ENCODE assay signal across 9 cellular contexts in the genomic region with DNA sequence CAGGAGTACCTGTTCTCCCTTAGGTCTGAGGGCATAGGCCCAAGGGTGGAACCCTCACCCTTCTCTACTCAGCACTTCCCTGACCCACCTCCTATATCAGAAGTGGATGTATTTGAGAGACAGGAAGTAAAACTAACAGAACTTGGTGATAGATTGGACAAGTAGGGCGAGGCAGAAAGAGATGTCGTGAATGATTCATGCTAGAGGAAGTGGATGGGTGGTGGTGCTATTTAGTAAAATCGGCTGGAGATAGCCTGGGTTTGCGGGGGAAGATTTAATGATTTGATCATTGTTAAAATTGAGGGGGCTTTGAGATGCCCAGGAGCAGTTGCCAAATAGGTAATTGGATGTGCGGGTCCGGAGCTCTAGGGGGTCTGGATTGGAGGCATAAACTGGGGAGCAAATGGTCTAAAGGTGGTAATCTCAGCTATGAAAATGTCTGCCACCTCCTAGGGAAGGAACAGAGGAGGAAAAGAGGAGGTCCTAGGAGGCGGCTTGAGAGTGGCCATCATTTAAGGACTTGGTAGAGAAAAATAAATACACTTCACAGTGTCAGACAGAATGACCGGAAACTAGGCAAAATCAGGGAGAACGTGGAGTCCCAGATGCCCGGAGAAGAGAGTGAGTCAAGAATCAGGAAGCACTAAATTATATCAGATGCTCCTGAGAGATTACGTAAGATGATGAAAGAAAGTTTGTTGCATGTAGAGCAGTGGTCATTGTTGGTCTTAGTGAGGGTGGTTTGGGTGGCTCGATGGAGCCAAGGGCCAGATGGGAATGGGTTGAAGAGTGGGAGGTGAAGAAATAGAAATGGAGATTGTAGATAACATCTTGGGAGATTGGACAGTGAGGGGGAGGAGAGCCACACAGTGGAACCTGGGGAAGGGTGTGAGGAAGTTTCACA.
A peak's percentile ranks its signal among the peaks of the same experiment; 100 is the strongest.
DNase-seq lines count a peak whose midpoint lies in the region; ATAC-seq, FAIRE-seq and TF ChIP-seq lines count a peak whose summit lies in the region.
"Had no signal": no experiment of that assay in that cellular context is flagged by ENCODE, and none has a peak within 500 bp of the region (broad histone marks: within the 10 kb centered on the region; RNA-seq: fewer than 3 reads in every experiment).

No MANE protein-coding gene starts in this region.

- no peak overlapping the region for H4K5ac ChIP-seq in IMR-90 (ENCODE audit: low read depth, low read length)

- no peak overlapping the region for H3K27ac ChIP-seq in IMR-90 (ENCODE audit: insufficient read depth, low read length)

- H3K36me3 ChIP-seq in IMR-90 (ENCODE audit: control insufficient read depth, insufficient read depth, low read length) = no peaks in the 10 kb centered on the region

- no peaks in the 10 kb centered on the region for H4K20me1 ChIP-seq in IMR-90 (ENCODE audit: insufficient read depth, low read length)

- no peak overlapping the region for H3K18ac ChIP-seq in IMR-90 (ENCODE audit: low read depth, low read length)

- no peak for FAIRE-seq in urothelium cell line (lab: Jason Lieb, UNC)

- no peaks in the 10 kb centered on the region for H3K9me3 Mint-ChIP-seq in activated T-helper 1 cell treated with anti-CD3 and anti-CD28 coated beads, Interleukin-12 subunit alpha, Interleukin-12 subunit beta, Interleukin-2, Interleukin-4 antibody, amounts not matched to agents 30 ng/mL and 10 ng/mL and 1 ng/mL, durations not matched to agents 14 hours and 24 hours and 36 hours
- peaks cover 0 to 9% (median 0%) of the 10 kb centered on the region in 7 donors for H3K9me3 Mint-ChIP-seq in naive B cell

- no peak overlapping the region for H3K56ac ChIP-seq in IMR-90 (ENCODE audit: extremely low read depth, insufficient read depth, low read length)

- dilution Hi-C loops in IMR-90 (cut with HindIII; ENCODE audit: low sequenced_read_pairs, unreplicated experiment) = no loop called here

- in situ Hi-C loops in IMR-90 (cut with MboI; ENCODE audit: low sequenced_read_pairs) = no loop called here

- no peaks in the 10 kb centered on the region for H3K4me1 ChIP-seq in IMR-90 (ENCODE audit: control insufficient read depth, insufficient read depth, low read length)

- no peak overlapping the region for H2BK5ac ChIP-seq in IMR-90 (ENCODE audit: low read depth, low read length, poor library complexity, severe bottlenecking)

- POLR2A ChIA-PET in IMR-90 (lab: Charles Lee; ENCODE audit: unreplicated experiment) = no interaction called here

- 81% methylated on average over 7 of the region's 12 CpGs; no CpG with 5 or more reads in 1 of the 2 experiments for WGBS in IMR-90 (ENCODE audit: extremely low coverage in 2 of 2, insufficient read length in 1 of 2), 2 experiments

- intact Hi-C loops in IMR-90 (cut with micrococcal nuclease) = no loop called here
- intact Hi-C loops in activated T-helper 1 cell treated with anti-CD3 and anti-CD28 coated beads, Interleukin-12 subunit alpha, Interleukin-12 subunit beta, Interleukin-2, Interleukin-4 antibody, amounts not matched to agents 30 ng/mL and 10 ng/mL and 1 ng/mL, durations not matched to agents 14 hours and 24 hours and 36 hours (cut with micrococcal nuclease) = loop anchor here (1.0 to 2.0 kb wide), 3 partner anchors 15 to 145 kb away; a partner anchor contains a TSS

- H3K9me1 ChIP-seq in IMR-90 (ENCODE audit: insufficient read depth, low read length) = no peaks in the 10 kb centered on the region

- no TSS peak for BruUV-seq in IMR-90 (replicated peaks; lab: Mats Ljungman, UMichigan)

- H3K9me3 ChIP-seq in IMR-90 (ENCODE audit: control insufficient read depth, insufficient read depth, low read length) = no peaks in the 10 kb centered on the region

- H3K23ac ChIP-seq in IMR-90 (ENCODE audit: low read depth, low read length) = no peak overlapping the region

- no peaks in the 10 kb centered on the region for H3K79me1 ChIP-seq in IMR-90 (ENCODE audit: low read depth in 1 of 2, low read length in 2 of 2)

- no peak overlapping the region for H2BK15ac ChIP-seq in IMR-90 (ENCODE audit: low read depth, low read length)

- H3K27me3 Mint-ChIP-seq in activated T-helper 1 cell treated with anti-CD3 and anti-CD28 coated beads, Interleukin-12 subunit alpha, Interleukin-12 subunit beta, Interleukin-2, Interleukin-4 antibody, amounts not matched to agents 30 ng/mL and 10 ng/mL and 1 ng/mL, durations not matched to agents 14 hours and 24 hours and 36 hours (ENCODE audit: insufficient read depth) = no peaks in the 10 kb centered on the region
- no peaks in the 10 kb centered on the region for H3K27me3 Mint-ChIP-seq in naive B cell

- no peak overlapping the region for H4K8ac ChIP-seq in IMR-90 (ENCODE audit: low read depth in 2 of 2, low read length in 2 of 2)

- H2AK9ac ChIP-seq in IMR-90 (replicated peaks; ENCODE audit: low read depth, low read length, poor library complexity) = no peak overlapping the region

- H3K27me3 ChIP-seq in IMR-90 (ENCODE audit: control insufficient read depth, insufficient read depth, low read length) = peaks cover 2% of the 10 kb centered on the region; the same call in 1 of the 2 replicates

- H4K91ac ChIP-seq in IMR-90 (ENCODE audit: insufficient read depth, low read depth, low read length) = no peak overlapping the region

- H3K4me3 ChIP-seq in IMR-90 (ENCODE audit: insufficient read depth, low read depth, low read length) = no peak overlapping the region

- DNase-seq in EL = peak; percentile 43
- no peak for DNase-seq in IMR-90
- DNase-seq in activated T-helper 1 cell treated with anti-CD3 and anti-CD28 coated beads, Interleukin-12 subunit alpha, Interleukin-12 subunit beta, Interleukin-2, Interleukin-4 antibody, amounts not matched to agents 30 ng/mL and 10 ng/mL and 1 ng/mL, durations not matched to agents 14 hours and 24 hours and 36 hours (ENCODE audit: low spot score) = no peak
- peak; percentile 41 for DNase-seq in naive B cell
- DNase-seq in urothelium cell line (ENCODE audit: low spot score) = no peak
- no peak for DNase-seq in stimulated activated CD4-positive, alpha-beta T cell treated with anti-CD3 and anti-CD28 coated beads, Interleukin-2, amount 100 ng/mL, for 48 hours
- no peak for DNase-seq in NCI-H187 (lab: John Stamatoyannopoulos, UW)
- DNase-seq: NCI-H1694 treated with DMSO at 0.1 percent for 48 hours had no signal

- no peak overlapping the region for H2AFZ ChIP-seq in IMR-90 (replicated peaks; ENCODE audit: low read length, poor library complexity)

- no peak overlapping the region for H3K9ac ChIP-seq in IMR-90 (ENCODE audit: low read depth, low read length)

- H3K4me2 ChIP-seq in IMR-90 (ENCODE audit: low read depth, low read length) = no peak overlapping the region

- H2BK20ac ChIP-seq in IMR-90 (ENCODE audit: low read depth, low read length) = no peak overlapping the region

- no peak for TF ChIP-seq CTCF in IMR-90 (conservative IDR thresholded peaks at IDR 0.05; ENCODE audit: low read depth, low read length)

- peaks cover 2% of the 10 kb centered on the region for H3K36me3 Mint-ChIP-seq in activated T-helper 1 cell treated with anti-CD3 and anti-CD28 coated beads, Interleukin-12 subunit alpha, Interleukin-12 subunit beta, Interleukin-2, Interleukin-4 antibody, amounts not matched to agents 30 ng/mL and 10 ng/mL and 1 ng/mL, durations not matched to agents 14 hours and 24 hours and 36 hours (ENCODE audit: low read depth)
- H3K36me3 Mint-ChIP-seq in naive B cell = no peaks in the 10 kb centered on the region

- H3K4ac ChIP-seq in IMR-90 (ENCODE audit: low read depth, low read length) = no peak overlapping the region

- H3K4me3 Mint-ChIP-seq in activated T-helper 1 cell treated with anti-CD3 and anti-CD28 coated beads, Interleukin-12 subunit alpha, Interleukin-12 subunit beta, Interleukin-2, Interleukin-4 antibody, amounts not matched to agents 30 ng/mL and 10 ng/mL and 1 ng/mL, durations not matched to agents 14 hours and 24 hours and 36 hours = peak overlapping the region; percentile 1
- H3K4me3 Mint-ChIP-seq in naive B cell = peak overlapping the region; percentile 2 to 76 (median 58)

- H2BK120ac ChIP-seq in IMR-90 (ENCODE audit: low read depth, low read length) = no peak overlapping the region

- no peak for TF ChIP-seq POLR2A in IMR-90 (IDR thresholded peaks at IDR 0.05; ENCODE audit: low read depth, low read length)

- no peak overlapping the region for H3K14ac ChIP-seq in IMR-90 (replicated peaks; ENCODE audit: low read depth, low read length)

- peak overlapping the region; percentile 37 for H3K27ac Mint-ChIP-seq in activated T-helper 1 cell treated with anti-CD3 and anti-CD28 coated beads, Interleukin-12 subunit alpha, Interleukin-12 subunit beta, Interleukin-2, Interleukin-4 antibody, amounts not matched to agents 30 ng/mL and 10 ng/mL and 1 ng/mL, durations not matched to agents 14 hours and 24 hours and 36 hours
- peak overlapping the region in 5 of 6 donors; percentile 0 to 57 (median 21) for H3K27ac Mint-ChIP-seq in naive B cell

- TF ChIP-seq RAD21 in IMR-90 (IDR thresholded peaks at IDR 0.05; ENCODE audit: low read length) = no peak

- H2AK5ac ChIP-seq in IMR-90 (ENCODE audit: low read depth, low read length) = no peak overlapping the region

- CTCF ChIA-PET in IMR-90 (lab: Yijun Ruan, JAX) = no interaction called here

- H3K4me1 Mint-ChIP-seq in activated T-helper 1 cell treated with anti-CD3 and anti-CD28 coated beads, Interleukin-12 subunit alpha, Interleukin-12 subunit beta, Interleukin-2, Interleukin-4 antibody, amounts not matched to agents 30 ng/mL and 10 ng/mL and 1 ng/mL, durations not matched to agents 14 hours and 24 hours and 36 hours (ENCODE audit: low read depth) = peaks cover 25% of the 10 kb centered on the region
- H3K4me1 Mint-ChIP-seq in naive B cell = peaks cover 11 to 25% (median 21%) of the 10 kb centered on the region in 3 donors

- ATAC-seq in IMR-90 (ENCODE audit: low read depth) (no peak), naive B cell (ENCODE audit: low read depth in 2 of 2) (peak; percentile 88 to 89), HG03521 (IDR thresholded peaks at IDR 0.05; ENCODE audit: unreplicated experiment) (no peak)

TF ChIP-seq in IMR-90, 13 proteins besides CTCF, POLR2A, EP300 and RAD21:
- TF ChIP-seq SMC3 (IDR thresholded peaks at IDR 0.05; ENCODE audit: low read depth, low read length) (no peak), CEBPB (IDR thresholded peaks at IDR 0.05; ENCODE audit: low read depth, low read length) (peak; percentile 41; the same call in 1 of the 2 replicates)

Comparison
In these comparisons a context has a peak if more than half of its experiments do, and no peak if none do; other contexts are left out.
1. DNase-seq: peak in EL (single experiment) and naive B cell (single experiment); none in IMR-90 (single experiment), activated T-helper 1 cell treated with anti-CD3 and anti-CD28 coated beads, Interleukin-12 subunit alpha, Interleukin-12 subunit beta, Interleukin-2, Interleukin-4 antibody, amounts not matched to agents 30 ng/mL and 10 ng/mL and 1 ng/mL, durations not matched to agents 14 hours and 24 hours and 36 hours (single experiment), urothelium cell line (single experiment), stimulated activated CD4-positive, alpha-beta T cell treated with anti-CD3 and anti-CD28 coated beads, Interleukin-2, amount 100 ng/mL, for 48 hours (0 of 2) and NCI-H187 (0 of 2).
2. ATAC-seq: peak in naive B cell (2 of 2); none in IMR-90 (single experiment) and HG03521 (single experiment).